ENCODE assay signal across 8 cellular contexts in the genomic region with DNA sequence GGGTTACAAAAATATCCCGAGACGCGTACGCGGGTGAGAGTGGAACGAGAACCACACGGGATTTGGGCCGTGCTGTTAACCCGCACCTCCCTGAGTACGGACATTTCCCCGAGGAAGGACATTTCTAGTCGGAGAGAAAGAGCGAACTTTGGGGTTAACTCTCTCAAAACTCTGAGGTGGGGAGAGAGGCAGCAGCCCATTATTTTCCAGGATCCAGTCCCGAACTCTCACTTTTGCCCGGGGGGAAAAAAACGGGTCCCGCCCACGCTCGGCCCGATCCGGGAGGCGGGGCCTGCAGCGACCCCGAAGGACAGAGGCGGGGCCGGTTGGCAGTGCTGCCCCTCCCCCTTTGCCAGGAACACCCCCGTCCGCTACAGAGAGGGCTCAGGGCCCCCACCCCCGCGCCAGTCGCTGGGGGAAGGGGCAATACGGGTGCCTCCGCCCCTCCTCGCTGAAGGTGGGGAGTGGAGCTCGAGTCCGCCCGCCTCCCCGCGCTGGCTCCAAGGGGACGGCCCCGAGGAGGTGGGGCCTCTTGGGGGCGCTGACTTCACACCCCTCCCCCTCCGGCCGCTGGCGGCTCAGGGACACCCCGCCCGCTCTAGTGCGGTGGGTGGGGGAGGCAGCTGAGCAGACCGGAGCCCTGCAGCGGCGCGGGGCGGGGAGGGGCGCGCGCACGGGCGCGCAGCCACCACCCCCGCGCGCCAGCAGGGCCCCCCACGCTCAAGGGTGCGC. TPM values are rescaled to one million over a fixed set of nuclear protein-coding genes. Genes with fewer than 3 reads are reported as not detected.
DNase-seq lines count a peak whose midpoint lies in the region; ATAC-seq and TF ChIP-seq lines count a peak whose summit lies in the region.

No MANE protein-coding gene starts in this region.

- ATAC-seq in HG02642 (IDR thresholded peaks at IDR 0.05; ENCODE audit: poor library complexity, unreplicated experiment), result peak; percentile 83
- peak; percentile 80 for ATAC-seq in SK-N-SH treated with all-trans-retinoic acid at 6 μM for 48 hours
- ATAC-seq in activated naive CD4-positive, alpha-beta T cell treated with anti-CD3 and anti-CD28 coated beads, Interleukin-2, amount 50 U/mL, for 72 hours, result peak; percentile 82 to 86
- peak; percentile 92 for ATAC-seq in omental fat pad (ENCODE audit: low FRiP score)

- H3K27ac ChIP-seq in temporal lobe (ENCODE audit: low read depth, low read length), result peak overlapping the region; percentile 93

- DNase-seq in GM10266 (ENCODE audit: extremely low spot score) (peak; percentile 97), NCI-H1105 (lab: John Stamatoyannopoulos, UW) (peak; percentile 94), glomerular visceral epithelial cell (ENCODE audit: extremely low spot score) (peak; percentile 98), omental fat pad (ENCODE audit: low spot score) (peak; percentile 75)
- peak; percentile 97 to 98 for DNase-seq in activated naive CD4-positive, alpha-beta T cell treated with anti-CD3 and anti-CD28 coated beads, Interleukin-2, amount 50 U/mL, for 72 hours (ENCODE audit: low spot score in 2 of 2)

- no peaks in the 10 kb centered on the region for H3K9me3 Mint-ChIP-seq in activated naive CD4-positive, alpha-beta T cell treated with anti-CD3 and anti-CD28 coated beads, Interleukin-2, amount 50 U/mL, for 72 hours

- TF ChIP-seq CTCF in GM10266 (IDR thresholded peaks at IDR 0.05; ENCODE audit: control insufficient read depth, insufficient read depth, low read depth, missing control alignments) (no peak), omental fat pad (IDR thresholded peaks at IDR 0.05) (no peak)

- H3K27ac Mint-ChIP-seq in activated naive CD4-positive, alpha-beta T cell treated with anti-CD3 and anti-CD28 coated beads, Interleukin-2, amount 50 U/mL, for 72 hours, result peak overlapping the region; percentile 96 to 98

- peaks cover 20 to 37% of the 10 kb centered on the region in 2 donors for H3K36me3 Mint-ChIP-seq in activated naive CD4-positive, alpha-beta T cell treated with anti-CD3 and anti-CD28 coated beads, Interleukin-2, amount 50 U/mL, for 72 hours

TF ChIP-seq in SK-N-SH treated with all-trans-retinoic acid at 6 μM for 48 hours, 23 proteins besides CTCF, POLR2A, EP300 and RAD21:
- 0 out of 2 replicates have a peak, but pooled peaks have one; percentile 14 for TF ChIP-seq RARB (CRISPR knock-in tag; IDR thresholded peaks at IDR 0.05)
- TF ChIP-seq CSDC2 (CRISPR knock-in tag; IDR thresholded peaks at IDR 0.05), result 0 out of 2 replicates have a peak, but pooled peaks have one; percentile 26
- 0 out of 2 replicates have a peak, but pooled peaks have one; percentile 36 for TF ChIP-seq ZC3H10 (CRISPR knock-in tag; IDR thresholded peaks at IDR 0.05)
- 0 out of 2 replicates have a peak, but pooled peaks have one; percentile 40 for TF ChIP-seq GLIS3 (CRISPR knock-in tag; IDR thresholded peaks at IDR 0.05)
- no peak for TF ChIP-seq ZFP30 (CRISPR knock-in tag; IDR thresholded peaks at IDR 0.05)
- TF ChIP-seq ZNF565 (CRISPR knock-in tag; conservative IDR thresholded peaks at IDR 0.05; ENCODE audit: low read depth), result no peak
- TF ChIP-seq, protein P1, sequence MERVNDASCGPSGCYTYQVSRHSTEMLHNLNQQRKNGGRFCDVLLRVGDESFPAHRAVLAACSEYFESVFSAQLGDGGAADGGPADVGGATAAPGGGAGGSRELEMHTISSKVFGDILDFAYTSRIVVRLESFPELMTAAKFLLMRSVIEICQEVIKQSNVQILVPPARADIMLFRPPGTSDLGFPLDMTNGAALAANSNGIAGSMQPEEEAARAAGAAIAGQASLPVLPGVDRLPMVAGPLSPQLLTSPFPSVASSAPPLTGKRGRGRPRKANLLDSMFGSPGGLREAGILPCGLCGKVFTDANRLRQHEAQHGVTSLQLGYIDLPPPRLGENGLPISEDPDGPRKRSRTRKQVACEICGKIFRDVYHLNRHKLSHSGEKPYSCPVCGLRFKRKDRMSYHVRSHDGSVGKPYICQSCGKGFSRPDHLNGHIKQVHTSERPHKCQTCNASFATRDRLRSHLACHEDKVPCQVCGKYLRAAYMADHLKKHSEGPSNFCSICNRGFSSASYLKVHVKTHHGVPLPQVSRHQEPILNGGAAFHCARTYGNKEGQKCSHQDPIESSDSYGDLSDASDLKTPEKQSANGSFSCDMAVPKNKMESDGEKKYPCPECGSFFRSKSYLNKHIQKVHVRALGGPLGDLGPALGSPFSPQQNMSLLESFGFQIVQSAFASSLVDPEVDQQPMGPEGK (CRISPR knock-in tag; IDR thresholded peaks at IDR 0.05; ENCODE audit: borderline replicate concordance), result peak; percentile 100

RNA-seq across cellular contexts. Expression of a gene that starts 0.7 kb away (rescaled TPM):
- 100 to 1,000 TPM in 1 of 2 donors, 10 to 100 TPM in 1; 97.1 to 173 TPM for total RNA-seq in activated naive CD4-positive, alpha-beta T cell treated with anti-CD3 and anti-CD28 coated beads, Interleukin-2, amount 50 U/mL, for 72 hours
- total RNA-seq in omental fat pad (10 to 100 TPM; 54.8 to 84.8 (median 71.2) TPM), temporal lobe (162 TPM)

RNA-seq across cellular contexts. Expression of a gene that starts 26.0 kb away (rescaled TPM):
- total RNA-seq in activated naive CD4-positive, alpha-beta T cell treated with anti-CD3 and anti-CD28 coated beads, Interleukin-2, amount 50 U/mL, for 72 hours, result 10 to 100 TPM; 22.3 to 39.0 TPM
- 10 to 100 TPM; 14.4 to 26.9 (median 20.0) TPM for total RNA-seq in omental fat pad
- 6.4 TPM for total RNA-seq in temporal lobe

Comparison
In these comparisons a context has a peak if more than half of its experiments do, and no peak if none do; other contexts are left out.
1. Peak in every context shown above with its lines: DNase-seq, ATAC-seq and H3K27ac ChIP-seq.